ENCODE assay signal across 8 cellular contexts in the genomic region with DNA sequence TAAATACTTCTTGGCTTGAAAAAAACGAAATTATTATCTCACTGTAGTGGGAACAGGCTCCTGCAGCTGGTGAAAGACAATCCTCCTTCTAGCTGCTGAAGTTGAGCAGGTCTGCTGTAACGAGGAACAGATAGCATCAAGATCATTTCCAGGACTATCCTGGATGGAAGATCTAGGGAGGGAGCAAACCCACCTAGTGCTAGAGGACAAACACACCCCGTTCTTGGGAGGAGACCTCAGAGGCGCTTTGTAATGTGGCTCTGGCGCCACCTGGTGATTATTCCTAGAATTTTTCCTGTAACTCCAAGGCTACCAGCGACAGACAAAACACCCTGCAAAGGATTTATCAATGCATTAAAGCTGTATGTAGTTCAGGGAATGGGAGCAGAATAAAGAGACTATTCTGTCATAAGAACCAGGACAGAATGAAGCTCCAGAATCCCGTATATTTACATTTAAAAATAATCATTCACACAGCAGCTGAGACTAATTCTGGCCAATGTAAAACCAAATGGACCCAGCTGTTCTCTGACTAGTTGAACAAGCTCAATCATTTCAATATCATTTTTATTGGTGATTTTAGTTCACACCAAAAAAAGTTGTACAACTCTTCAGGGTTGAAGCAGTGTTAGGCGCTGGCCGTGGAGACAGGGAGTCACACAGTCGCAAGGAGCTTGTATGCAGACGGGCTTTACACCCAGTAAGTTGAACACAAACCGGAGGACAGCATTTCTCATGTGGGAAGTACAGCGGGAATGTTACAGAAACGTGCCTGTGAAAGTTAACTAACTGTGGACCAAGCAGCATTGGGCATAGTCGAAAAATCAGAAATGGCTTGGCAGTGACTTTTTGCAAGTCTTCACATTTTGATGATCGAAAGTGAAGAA.
DNase-seq lines count a peak whose midpoint lies in the region; ATAC-seq and TF ChIP-seq lines count a peak whose summit lies in the region.

No MANE protein-coding gene starts in this region.

- H3K27me3 ChIP-seq in ACC112 (ENCODE audit: insufficient read depth, low read length) = no peaks in the 10 kb centered on the region
- no peaks in the 10 kb centered on the region for H3K27me3 ChIP-seq in colonic mucosa

- H3K9me3 Mint-ChIP-seq in activated CD4-positive, alpha-beta T cell treated with anti-CD3 and anti-CD28 coated beads for 36 hours (ENCODE audit: low read depth) = no peaks in the 10 kb centered on the region

- no peak for TF ChIP-seq POLR2A in lower leg skin (IDR thresholded peaks at IDR 0.05)

- H3K27ac Mint-ChIP-seq in activated CD4-positive, alpha-beta T cell treated with anti-CD3 and anti-CD28 coated beads for 36 hours = no peak overlapping the region

- POLR2A ChIA-PET in activated CD4-positive, alpha-beta T cell treated with anti-CD3 and anti-CD28 coated beads for 36 hours (lab: Charles Lee) = interaction anchor here (0.6 kb wide), 1 partner anchor 292 kb away, joined by 4 read pairs; no protein-coding TSS in a partner anchor

- DNase-seq in NCI-H446 (lab: John Stamatoyannopoulos, UW) = peak; percentile 12 to 60
- peak; percentile 74 for DNase-seq in activated CD4-positive, alpha-beta T cell treated with anti-CD3 and anti-CD28 coated beads for 36 hours
- DNase-seq in colonic mucosa = peak; percentile 50
- DNase-seq in lower leg skin (ENCODE audit: low spot score in 2 of 2) = peak; percentile 61 to 89
- DNase-seq in stimulated activated CD4-positive, alpha-beta T cell treated with anti-CD3 and anti-CD28 coated beads, TNF-alpha, amount 100 ng/mL, for 24 hours (ENCODE audit: low read depth in 3 of 3) = peak; percentile 36 to 67 (median 48)

- H3K79me2 ChIP-seq in ACC112 (ENCODE audit: control insufficient read depth, insufficient read depth, low read length, unreplicated experiment) = no peaks in the 10 kb centered on the region

- TF ChIP-seq CTCF in colonic mucosa (IDR thresholded peaks at IDR 0.05) = peak; percentile 86
- TF ChIP-seq CTCF in lower leg skin (IDR thresholded peaks at IDR 0.05) = peak in 2 of 3 donors; percentile 20 to 59

- H3K4me3 ChIP-seq in ACC112 (ENCODE audit: low read depth, low read length) = peak overlapping the region; percentile 67
- no peak overlapping the region for H3K4me3 ChIP-seq in colonic mucosa
- no peak overlapping the region for H3K4me3 ChIP-seq in lower leg skin (ENCODE audit: low read depth, poor library complexity, severe bottlenecking)

- H3K36me3 Mint-ChIP-seq in activated CD4-positive, alpha-beta T cell treated with anti-CD3 and anti-CD28 coated beads for 36 hours (ENCODE audit: low read depth) = no peaks in the 10 kb centered on the region

- H3K36me3 ChIP-seq in ACC112 (ENCODE audit: insufficient read depth, low read length) (no peaks in the 10 kb centered on the region), colonic mucosa (no peaks in the 10 kb centered on the region)

- CTCF ChIA-PET in activated CD4-positive, alpha-beta T cell treated with anti-CD3 and anti-CD28 coated beads for 36 hours (lab: Charles Lee) = interaction anchor here (0.6 to 3.7 kb wide), 52 partner anchors 8 to 1249 kb away, joined by 3 to 25 read pairs (median 4); no protein-coding TSS in a partner anchor

- H3K4me1 Mint-ChIP-seq in activated CD4-positive, alpha-beta T cell treated with anti-CD3 and anti-CD28 coated beads for 36 hours = peaks cover 3% of the 10 kb centered on the region

- no peaks in the 10 kb centered on the region for H3K9me3 ChIP-seq in colonic mucosa

- intact Hi-C loops in activated CD4-positive, alpha-beta T cell treated with anti-CD3 and anti-CD28 coated beads for 36 hours (cut with DNase I, micrococcal nuclease) = loop anchor here (1.0 to 5.0 kb wide), 9 partner anchors 60 to 1315 kb away; no protein-coding TSS in a partner anchor
- intact Hi-C loops in colonic mucosa (cut with DNase I) (loop anchor here (2.0 to 10.0 kb wide), 3 partner anchors 292 to 1172 kb away; a partner anchor contains a TSS), lower leg skin (cut with DNase I; ENCODE audit: low total_unique reads) (loop anchor here (10.0 kb wide), 1 partner anchor 1152 kb away; no protein-coding TSS in a partner anchor)

- H3K4me3 Mint-ChIP-seq in activated CD4-positive, alpha-beta T cell treated with anti-CD3 and anti-CD28 coated beads for 36 hours = no peak overlapping the region

- peak overlapping the region; percentile 67 for H2AFZ ChIP-seq in ACC112 (ENCODE audit: low read length, unreplicated experiment)

- H3K27me3 Mint-ChIP-seq in activated CD4-positive, alpha-beta T cell treated with anti-CD3 and anti-CD28 coated beads for 36 hours = peaks cover 11% of the 10 kb centered on the region

- peak; percentile 84 for ATAC-seq in GM18861 (IDR thresholded peaks at IDR 0.05; ENCODE audit: unreplicated experiment)
- peak; percentile 75 for ATAC-seq in HG03103 (IDR thresholded peaks at IDR 0.05; ENCODE audit: low read depth, unreplicated experiment)
- ATAC-seq in activated CD4-positive, alpha-beta T cell treated with anti-CD3 and anti-CD28 coated beads for 36 hours = peak; percentile 63

- H3K27ac ChIP-seq in ACC112 (ENCODE audit: low read depth, low read length) = no peak overlapping the region
- no peak overlapping the region for H3K27ac ChIP-seq in colonic mucosa

- no peak overlapping the region for H3K9ac ChIP-seq in colonic mucosa (ENCODE audit: low read depth in 2 of 2, low read length in 2 of 2)

- WGBS in lower leg skin, 2 donors = 29 to 33% methylated on average over 16 of the region's 16 CpGs

- peaks cover 20% of the 10 kb centered on the region for H3K4me1 ChIP-seq in ACC112 (ENCODE audit: control insufficient read depth, insufficient read depth, low read length, unreplicated experiment)
- H3K4me1 ChIP-seq in colonic mucosa = no peaks in the 10 kb centered on the region
